39 cellular contexts compared by ENCODE assay signal in the genomic region with DNA sequence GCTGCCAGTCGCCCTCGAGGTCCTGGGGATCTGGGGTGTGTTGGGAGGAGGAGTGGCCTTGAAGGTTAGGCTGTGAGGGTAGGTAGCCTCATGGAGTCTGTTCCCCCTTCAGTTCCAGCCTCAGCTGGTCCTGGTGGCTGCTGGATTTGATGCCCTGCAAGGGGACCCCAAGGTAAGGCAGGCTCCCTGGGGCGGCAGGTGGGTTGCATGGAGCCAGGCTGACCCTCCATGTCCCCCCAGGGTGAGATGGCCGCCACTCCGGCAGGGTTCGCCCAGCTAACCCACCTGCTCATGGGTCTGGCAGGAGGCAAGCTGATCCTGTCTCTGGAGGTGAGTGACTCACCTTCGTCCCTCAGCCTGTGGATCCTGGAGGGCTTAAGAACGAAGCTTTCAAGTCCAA. TPM values are rescaled to one million over a fixed set of nuclear protein-coding genes. Genes with fewer than 3 reads are reported as not detected.
"Had no signal": no experiment of that assay in that cellular context is flagged by ENCODE, and none has a peak within 500 bp of the region (broad histone marks: within the 10 kb centered on the region; RNA-seq: fewer than 3 reads in every experiment).

No MANE protein-coding gene starts in this region.

- H3K4me3 ChIP-seq: MG63 had no signal

- H3K9me3 ChIP-seq: MG63 had no signal

- DNase-seq: Karpas-422, Kasumi-1, KBM-7, KG1, MG63, MM.1S, MV-4-11, NCI-H1048, NCI-H1092, NCI-H1092 treated with DMSO at 0.1 percent for 48 hours, NCI-H1105, NCI-H1105 treated with DMSO at 0.1 percent for 48 hours, NCI-H1417, NCI-H1417 treated with DMSO at 0.1 percent for 48 hours, NCI-H1436, NCI-H1436 treated with DMSO at 0.1 percent for 48 hours, NCI-H146, NCI-H1694, NCI-H1694 treated with DMSO at 0.1 percent for 48 hours, NCI-H187, NCI-H187 treated with DMSO at 0.1 percent for 48 hours, NCI-H1930, NCI-H2029, NCI-H2029 treated with DMSO at 0.1 percent for 48 hours, NCI-H2081, NCI-H2081 treated with DMSO at 0.1 percent for 48 hours, NCI-H2107, NCI-H2171, NCI-H2171 treated with DMSO at 0.1 percent for 48 hours, NCI-H2227 treated with DMSO at 0.1 percent for 48 hours, NCI-H226, NCI-H345, NCI-H446, NCI-H446 treated with DMSO at 0.1 percent for 48 hours, NCI-H510A had no signal

RNA-seq across cellular contexts. Expression of a gene that starts 11.6 kb away (rescaled TPM):
- total RNA-seq: LHCN-M2, M059J, MCF 10A had no signal

RNA-seq across cellular contexts. Expression of a gene that starts 28.3 kb away (rescaled TPM):
- total RNA-seq: LHCN-M2, M059J, MCF 10A, NCI-H460 had no signal

RNA-seq across cellular contexts. Expression of a gene that starts 53.2 kb away (rescaled TPM):
- total RNA-seq: LHCN-M2, M059J, MCF 10A, NCI-H460 had no signal
